8 cellular contexts compared by ENCODE assay signal in the genomic region with DNA sequence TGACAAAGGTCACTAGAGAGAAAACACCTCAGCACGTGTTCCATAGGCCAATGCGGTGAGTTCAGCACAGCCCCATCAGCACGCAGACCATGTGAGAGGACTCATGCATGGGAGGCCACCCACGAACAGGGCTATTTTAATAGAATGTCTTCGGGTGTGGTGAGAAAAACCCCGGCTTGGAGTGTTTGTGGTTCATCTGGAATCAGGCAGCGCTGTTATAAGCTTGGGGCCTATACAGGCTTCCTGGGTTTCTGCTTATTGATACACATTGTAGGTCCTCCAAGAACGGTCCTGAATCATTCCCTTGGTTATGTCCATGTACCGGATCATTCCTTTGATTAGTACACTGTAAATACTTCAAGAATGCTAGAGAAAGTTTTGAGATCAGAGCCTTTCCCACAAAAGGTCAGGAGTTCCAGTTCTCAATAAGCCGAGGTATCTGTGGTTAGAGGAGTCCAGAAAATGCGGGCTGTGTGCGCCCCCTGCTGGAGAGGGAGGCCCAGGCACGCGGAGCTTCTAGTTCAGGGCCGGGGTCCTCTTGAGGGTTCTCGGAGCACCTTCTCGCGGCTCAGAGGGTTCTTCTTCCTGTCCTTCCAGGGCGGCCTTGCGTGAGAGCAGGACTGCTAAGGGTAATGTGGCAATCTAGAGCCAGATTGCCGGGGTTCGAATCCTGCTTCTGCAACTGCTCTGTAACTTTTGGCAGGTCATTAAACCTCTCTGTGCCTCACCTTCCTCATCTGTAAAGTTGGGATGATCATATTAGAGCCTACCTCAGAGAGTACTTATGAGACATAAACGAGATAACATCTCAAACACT. TPM values are rescaled to one million over a fixed set of nuclear protein-coding genes. Genes with fewer than 3 reads are reported as not detected.
DNase-seq lines count a peak whose midpoint lies in the region; ATAC-seq and TF ChIP-seq lines count a peak whose summit lies in the region.

No MANE protein-coding gene starts in this region.

- no peaks in the 10 kb centered on the region for H3K9me2 ChIP-seq in Loucy (replicated peaks; ENCODE audit: low read depth, low read length)

- intact Hi-C loops in adrenal gland (cut with DNase I) (loop anchor here (2.0 to 5.0 kb wide), 5 partner anchors 414 to 669 kb away; no protein-coding TSS in a partner anchor), right cardiac atrium (cut with DNase I) (loop anchor here in 3 of 4 donors (2.0 to 10.0 kb wide), 6 partner anchors 412 to 669 kb away; no protein-coding TSS in a partner anchor), gastrocnemius medialis (cut with DNase I; ENCODE audit: low total_unique reads) (loop anchor here (1.0 kb wide), 2 partner anchors 552 to 669 kb away; no protein-coding TSS in a partner anchor)

- ATAC-seq in right cardiac atrium (peak; percentile 85 to 88), gastrocnemius medialis (peak; percentile 73 to 75)

- no peak for TF ChIP-seq POLR2A in adrenal gland (IDR thresholded peaks at IDR 0.05)
- no peak for TF ChIP-seq POLR2A in gastrocnemius medialis (IDR thresholded peaks at IDR 0.05)

- H3K9ac ChIP-seq in Loucy (ENCODE audit: low read depth, low read length, poor library complexity, severe bottlenecking): no peak overlapping the region

- H3K27ac ChIP-seq in adrenal gland: no peak overlapping the region
- H3K27ac ChIP-seq in right cardiac atrium (ENCODE audit: low read length): no peak overlapping the region
- no peak overlapping the region for H3K27ac ChIP-seq in gastrocnemius medialis

- H2AFZ ChIP-seq in Loucy (ENCODE audit: low read length): peak overlapping the region; percentile 4; the same call in 1 of the 2 replicates

- no peaks in the 10 kb centered on the region for H3K79me2 ChIP-seq in Loucy (ENCODE audit: insufficient read depth, low read length)

- H3K36me3 ChIP-seq in HAP-1 (replicated peaks): no peaks in the 10 kb centered on the region
- H3K36me3 ChIP-seq in Loucy (ENCODE audit: insufficient read depth, low read length): no peaks in the 10 kb centered on the region
- no peaks in the 10 kb centered on the region for H3K36me3 ChIP-seq in adrenal gland (replicated peaks in 1 of 2)
- no peaks in the 10 kb centered on the region for H3K36me3 ChIP-seq in gastrocnemius medialis

- peaks cover 7% of the 10 kb centered on the region; the same call in 1 of the 2 replicates for H3K4me1 ChIP-seq in HAP-1
- no peaks in the 10 kb centered on the region for H3K4me1 ChIP-seq in Loucy (ENCODE audit: insufficient read depth, low read length, poor library complexity, severe bottlenecking)
- H3K4me1 ChIP-seq in adrenal gland (replicated peaks in 1 of 2): no peaks in the 10 kb centered on the region
- H3K4me1 ChIP-seq in right cardiac atrium (ENCODE audit: control insufficient read depth, insufficient read depth, low read length): no peaks in the 10 kb centered on the region
- no peaks in the 10 kb centered on the region for H3K4me1 ChIP-seq in gastrocnemius medialis

- no peaks in the 10 kb centered on the region for H4K20me1 ChIP-seq in Loucy (ENCODE audit: insufficient read depth, low read length, poor library complexity, severe bottlenecking)

- TF ChIP-seq CTCF in GM12864 (IDR thresholded peaks at IDR 0.05; ENCODE audit: low read depth, low read length, missing control alignments) (peak; percentile 91), Loucy (conservative IDR thresholded peaks at IDR 0.05; ENCODE audit: low read length) (peak; percentile 99), adrenal gland (IDR thresholded peaks at IDR 0.05) (peak in 5 of 6 experiments; percentile 87 to 96 (median 96)), gastrocnemius medialis (IDR thresholded peaks at IDR 0.05 in 4 of 5, conservative IDR thresholded peaks at IDR 0.05 in 1 of 5) (peak; percentile 82 to 88 (median 85))

- H3K27me3 ChIP-seq in HAP-1 (ENCODE audit: low read depth) (no peaks in the 10 kb centered on the region), Loucy (ENCODE audit: insufficient read depth, low read length, poor library complexity, severe bottlenecking) (no peaks in the 10 kb centered on the region), adrenal gland (no peaks in the 10 kb centered on the region), right cardiac atrium (ENCODE audit: control insufficient read depth, insufficient read depth) (no peaks in the 10 kb centered on the region), gastrocnemius medialis (no peaks in the 10 kb centered on the region)

- H3K4me3 ChIP-seq in GM12864 (ENCODE audit: low read depth, low read length) (no peak overlapping the region), HAP-1 (no peak overlapping the region), Loucy (ENCODE audit: low read length, poor library complexity, severe bottlenecking) (no peak overlapping the region), adrenal gland (no peak overlapping the region), right cardiac atrium (ENCODE audit: low read length) (no peak overlapping the region), gastrocnemius medialis (no peak overlapping the region)

- H3K4me2 ChIP-seq in Loucy (ENCODE audit: low read depth, low read length, poor library complexity, severe bottlenecking): no peak overlapping the region

- H3F3A ChIP-seq in Loucy (ENCODE audit: low read depth): no peaks in the 10 kb centered on the region

- DNase-seq in GM12864 (ENCODE audit: low read depth) (peak; percentile 80), HAP-1 (ENCODE audit: low spot score in 2 of 2) (peak; percentile 70 to 92), T-helper 1 cell (peak; percentile 51 to 81 (median 69)), adrenal gland (peak; percentile 70 to 93 (median 84)), right cardiac atrium (peak; percentile 81 to 94 (median 93)), gastrocnemius medialis (peak; percentile 37 to 65), middle frontal gyrus (ENCODE audit: extremely low spot score, low spot score) (no peak)

- 29 to 34% (median 32%) methylated on average over 16 to 23 of the region's 23 CpGs for WGBS in adrenal gland, 4 donors
- 38% methylated on average over 23 of the region's 23 CpGs for WGBS in right cardiac atrium

- in situ Hi-C loops in HAP-1 (cut with MboI; ENCODE audit: low sequenced_read_pairs): loop anchor here (5.0 kb wide), 1 partner anchor 549 kb away; no protein-coding TSS in a partner anchor
- in situ Hi-C loops in gastrocnemius medialis (cut with MboI; ENCODE audit: low sequenced_read_pairs in 4 of 4): loop anchor here in 3 of 4 donors (5.0 to 25.0 kb wide), 4 partner anchors 549 to 669 kb away; no protein-coding TSS in a partner anchor

- no peaks in the 10 kb centered on the region for H3K9me3 ChIP-seq in HAP-1
- H3K9me3 ChIP-seq in Loucy (ENCODE audit: insufficient read depth, low read depth, low read length): no peaks in the 10 kb centered on the region
- H3K9me3 ChIP-seq in adrenal gland (replicated peaks in 1 of 3): no peaks in the 10 kb centered on the region
- H3K9me3 ChIP-seq in right cardiac atrium (ENCODE audit: control insufficient read depth, low read length): no peaks in the 10 kb centered on the region
- H3K9me3 ChIP-seq in gastrocnemius medialis: no peaks in the 10 kb centered on the region

RNA-seq across cellular contexts. Expression of a gene that starts 51.8 kb away (rescaled TPM):
- total RNA-seq in adrenal gland (under 1 TPM in 5 of 8 donors, not detected in 3; 0.11 to 0.60 (median 0.19) TPM), right cardiac atrium (under 1 TPM in 1 of 4 donors, not detected in 3; 0.06 TPM), gastrocnemius medialis (not detected)
- polyA plus RNA-seq in adrenal gland (under 1 TPM; 0.11 to 0.40 (median 0.13) TPM), right cardiac atrium (not detected)
